Comparison of ENCODE assay signal across 18 cellular contexts in genomic region chr16:88965411-88965810, GRCh38. TPM values are rescaled to one million over a fixed set of nuclear protein-coding genes. Genes with fewer than 3 reads are reported as not detected.
DNase-seq lines count a peak whose midpoint lies in the region; ATAC-seq, FAIRE-seq and TF ChIP-seq lines count a peak whose summit lies in the region.
"Had no signal": no experiment of that assay in that cellular context is flagged by ENCODE, and none has a peak within 500 bp of the region (broad histone marks: within the 10 kb centered on the region; RNA-seq: fewer than 3 reads in every experiment).

No MANE protein-coding gene starts in this region.

- H3K36me3 ChIP-seq in BLaER1 (peaks cover 50% of the 10 kb centered on the region), gastroesophageal sphincter (no peaks in the 10 kb centered on the region)

- TF ChIP-seq CTCF in gastroesophageal sphincter (IDR thresholded peaks at IDR 0.05), result no peak

- H3K4me2 ChIP-seq in BLaER1, result peak overlapping the region; percentile 98
- H3K4me2 ChIP-seq: KMS-11 had no signal

- H3K4me3 ChIP-seq in BLaER1 (no peak overlapping the region), gastroesophageal sphincter (no peak overlapping the region)

- H3K27ac ChIP-seq in BLaER1, result peak overlapping the region; percentile 95
- H3K27ac ChIP-seq in gastroesophageal sphincter, result no peak overlapping the region
- H3K27ac ChIP-seq: KMS-11 had no signal

- no peaks in the 10 kb centered on the region for H3K27me3 ChIP-seq in BLaER1
- H3K27me3 ChIP-seq in gastroesophageal sphincter, result peaks cover 77% of the 10 kb centered on the region

- TF ChIP-seq POLR2A in GM12891 (IDR thresholded peaks at IDR 0.05; ENCODE audit: low read depth, low read length), result no peak
- TF ChIP-seq POLR2A in gastroesophageal sphincter (IDR thresholded peaks at IDR 0.05), result no peak

- H3K9me3 ChIP-seq in BLaER1 (peaks cover 3% of the 10 kb centered on the region; the same call in 1 of the 2 replicates), gastroesophageal sphincter (no peaks in the 10 kb centered on the region)

- H3K9ac ChIP-seq in BLaER1, result peak overlapping the region; percentile 41; the same call in 1 of the 2 replicates
- H3K9ac ChIP-seq: KMS-11 had no signal

- ATAC-seq in gastroesophageal sphincter, result no peak
- ATAC-seq: Panc1, SK-N-SH treated with all-trans-retinoic acid at 6 μM for 48 hours had no signal

- FAIRE-seq in GM12891 (lab: Jason Lieb, UNC), result peak; percentile 71

- H4K20me1 ChIP-seq in BLaER1, result peaks cover 83% of the 10 kb centered on the region

- H3K4me1 ChIP-seq in BLaER1 (peaks cover 92% of the 10 kb centered on the region), gastroesophageal sphincter (no peaks in the 10 kb centered on the region)

- TF ChIP-seq EP300 in gastroesophageal sphincter (IDR thresholded peaks at IDR 0.05), result no peak

- DNase-seq in GM12891 (ENCODE audit: insufficient read length, low spot score) (no peak), NCI-H69 (lab: John Stamatoyannopoulos, UW) (peak; percentile 11), myocyte (ENCODE audit: low read depth) (peak; percentile 77), NCI-H146 (lab: John Stamatoyannopoulos, UW) (no peak), NCI-H226 (no peak)
- DNase-seq: CD4-positive, CD25-positive, alpha-beta regulatory T cell; GOT3; MM.1S; NCI-H1105 treated with DMSO at 0.1 percent for 48 hours; NCI-H187 treated with DMSO at 0.1 percent for 48 hours; NCI-H446 treated with DMSO at 0.1 percent for 48 hours; NCI-H82; SHP77 had no signal

- WGBS in gastroesophageal sphincter (ENCODE audit: low coverage in 1 of 2), 2 donors, result 50 to 62% methylated on average over 3 to 5 of the region's 8 CpGs

TF ChIP-seq in GM12891, 5 proteins besides CTCF, POLR2A, EP300 and RAD21:
- TF ChIP-seq POU2F2 (IDR thresholded peaks at IDR 0.05; ENCODE audit: low read depth, low read length) (no peak), SPI1 (IDR thresholded peaks at IDR 0.05; ENCODE audit: low read depth, low read length) (no peak), POLR2AphosphoS5 (IDR thresholded peaks at IDR 0.05; ENCODE audit: low read depth, low read length) (no peak)

RNA-seq across cellular contexts. Expression of gene CBFA2T3, which starts 11.6 kb away (rescaled TPM):
- 15.1 TPM for polyA plus RNA-seq in GM12891 (2012; ENCODE audit: low read depth, missing spikeins)
- total RNA-seq in myocyte (0.72 and 1.7 TPM in 2 replicates), gastroesophageal sphincter (1 to 10 TPM; 1.4 to 5.8 (median 1.5) TPM)
- polyA plus RNA-seq in myocyte (2012), result 1.6 TPM

Comparison
In these comparisons a context has a peak if more than half of its experiments do, and no peak if none do; other contexts are left out.
1. DNase-seq: peak in NCI-H69 (single experiment) and myocyte (single experiment); none in GM12891 (single experiment), NCI-H146 (single experiment) and NCI-H226 (single experiment).